In genomic region chr2:230715201-230715600, GRCh38 we compare ENCODE assay signal across 10 cellular contexts. TPM values are rescaled to one million over a fixed set of nuclear protein-coding genes. Genes with fewer than 3 reads are reported as not detected.
DNase-seq lines count a peak whose midpoint lies in the region; ATAC-seq, FAIRE-seq and TF ChIP-seq lines count a peak whose summit lies in the region.
"Had no signal": no experiment of that assay in that cellular context is flagged by ENCODE, and none has a peak within 500 bp of the region (broad histone marks: within the 10 kb centered on the region; RNA-seq: fewer than 3 reads in every experiment).

No MANE protein-coding gene starts in this region.

- 0 out of 2 replicates have a peak, but pooled peaks cover 4% of the 10 kb centered on the region for H3F3A ChIP-seq in DOHH2 (ENCODE audit: control insufficient read depth, insufficient read depth)

- no peak for FAIRE-seq in pancreas (lab: Jason Lieb, UNC)

- H3K79me2 ChIP-seq in DOHH2 (ENCODE audit: control insufficient read depth, low read length), result peaks cover 73% of the 10 kb centered on the region

- intact Hi-C loops in dorsolateral prefrontal cortex (cut with DNase I) (loop anchor here (10.0 kb wide), 2 partner anchors 320 to 340 kb away; partner anchors contain the start of genes C2orf72 (in 1 of the 2) and PSMD1 (in 1 of the 2)), pancreas (cut with DNase I) (no loop called here), posterior vena cava (cut with DNase I) (no loop called here)

- WGBS in pancreas, 2 donors, result 73 to 79% methylated on average over 3 of the region's 3 CpGs

- H3K4me3 ChIP-seq in DOHH2 (ENCODE audit: low read length) (no peak overlapping the region), RWPE2 (ENCODE audit: severe bottlenecking) (peak overlapping the region; percentile 98), dorsolateral prefrontal cortex (peak overlapping the region in 34 of 59 donors; percentile 68 to 99 (median 93)), neutrophil (ENCODE audit: low read depth in 1 of 2, low read length in 1 of 2) (peak overlapping the region; percentile 95 to 96), pancreas (peak overlapping the region in 1 of 4 donors; percentile 98)

- H3K4me1 ChIP-seq in DOHH2 (ENCODE audit: control insufficient read depth, low read length) (peaks cover 55% of the 10 kb centered on the region), RWPE2 (ENCODE audit: insufficient read depth, poor library complexity, severe bottlenecking) (peaks cover 31% of the 10 kb centered on the region), neutrophil (ENCODE audit: control insufficient read depth in 1 of 2, insufficient read depth in 1 of 2, low read depth in 1 of 2, low read length in 1 of 2) (peaks cover 84 to 87% of the 10 kb centered on the region in 2 experiments), pancreas (peaks cover 0 to 42% (median 8%) of the 10 kb centered on the region in 3 donors)

- H3K27me3 ChIP-seq in DOHH2 (ENCODE audit: control insufficient read depth, low read length) (no peaks in the 10 kb centered on the region), RWPE2 (ENCODE audit: insufficient read depth, poor library complexity, severe bottlenecking) (no peaks in the 10 kb centered on the region), dorsolateral prefrontal cortex (no peaks in the 10 kb centered on the region), neutrophil (no peaks in the 10 kb centered on the region), pancreas (no peaks in the 10 kb centered on the region)

- H3K9me3 ChIP-seq in DOHH2 (ENCODE audit: control insufficient read depth, insufficient read depth, low read length), result no peaks in the 10 kb centered on the region
- no peaks in the 10 kb centered on the region for H3K9me3 ChIP-seq in RWPE2 (ENCODE audit: severe bottlenecking)
- H3K9me3 ChIP-seq in neutrophil, result no peaks in the 10 kb centered on the region
- H3K9me3 ChIP-seq in pancreas, result no peaks in the 10 kb centered on the region

- peaks cover 30% of the 10 kb centered on the region for H4K20me1 ChIP-seq in DOHH2 (ENCODE audit: control insufficient read depth, insufficient read depth, low read depth, low read length)

- H3K27ac ChIP-seq in DOHH2 (ENCODE audit: low read depth, low read length) (no peak overlapping the region), RWPE2 (ENCODE audit: poor library complexity, severe bottlenecking) (peak overlapping the region; percentile 91), dorsolateral prefrontal cortex (no peak overlapping the region), neutrophil (peak overlapping the region; percentile 92), pancreas (peak overlapping the region in 2 of 4 donors; percentile 91 to 92)

- no peak for DNase-seq in RWPE2 (ENCODE audit: low spot score)
- no peak for DNase-seq in dorsolateral prefrontal cortex
- no peak for DNase-seq in T1000 (lab: John Stamatoyannopoulos, UW)
- DNase-seq in pancreas, result no peak
- no peak for DNase-seq in HCEC 1CT
- DNase-seq in posterior vena cava (ENCODE audit: low spot score), result no peak
- DNase-seq: activated CD8-positive, alpha-beta memory T cell treated with anti-CD3 and anti-CD28 coated beads, Interleukin-2, amount 50 U/mL, for 4 hours; NCI-H2171 treated with DMSO at 0.1 percent for 48 hours had no signal

- H3K36me3 ChIP-seq in DOHH2 (ENCODE audit: control insufficient read depth, low read length), result peaks cover 15% of the 10 kb centered on the region
- peaks cover 38% of the 10 kb centered on the region for H3K36me3 ChIP-seq in RWPE2 (ENCODE audit: low read depth)
- no peaks in the 10 kb centered on the region for H3K36me3 ChIP-seq in neutrophil
- no peaks in the 10 kb centered on the region for H3K36me3 ChIP-seq in pancreas

- H3K4me2 ChIP-seq in DOHH2 (ENCODE audit: low read length), result peak overlapping the region; percentile 78; the same call in 1 of the 2 replicates

- H3K9me2 ChIP-seq in DOHH2 (replicated peaks; ENCODE audit: control insufficient read depth, low read length), result no peaks in the 10 kb centered on the region

- ATAC-seq in RWPE2 (ENCODE audit: low read depth) (no peak), pancreas (no peak)

- TF ChIP-seq CTCF in DOHH2 (IDR thresholded peaks at IDR 0.05; ENCODE audit: low read depth, low read length, poor library complexity, severe bottlenecking) (no peak), RWPE2 (IDR thresholded peaks at IDR 0.05; ENCODE audit: poor library complexity, severe bottlenecking) (no peak), dorsolateral prefrontal cortex (IDR thresholded peaks at IDR 0.05 in 54 of 56, conservative IDR thresholded peaks at IDR 0.05 in 2 of 56; ENCODE audit: low read depth in 1 of 56, partially characterized antibody in 56 of 56) (no peak), neutrophil (IDR thresholded peaks at IDR 0.05) (no peak), pancreas (IDR thresholded peaks at IDR 0.05) (no peak)

RNA-seq across cellular contexts. Expression of gene CAB39, which starts 2.6 kb away (rescaled TPM):
- total RNA-seq in dorsolateral prefrontal cortex (100 to 1,000 TPM in 92 of 120 experiments, 10 to 100 TPM in 28; 57.4 to 149 (median 113) TPM), pancreas (10 to 100 TPM; 15.9 to 41.6 (median 22.0) TPM), posterior vena cava (10 to 100 TPM; 62.3 to 76.0 TPM)
- polyA plus RNA-seq in pancreas, result 10 to 100 TPM in 1 of 2 donors, 1 to 10 TPM in 1; 9.9 to 15.3 TPM

Comparison
In these comparisons a context has a peak if more than half of its experiments do, and no peak if none do; other contexts are left out.
1. H3K27ac ChIP-seq: peak in RWPE2 (single experiment) and neutrophil (single experiment); none in DOHH2 (single experiment) and dorsolateral prefrontal cortex (0 of 59).
2. intact Hi-C loops: an anchor here in dorsolateral prefrontal cortex (10.0 kb wide); none called in pancreas and posterior vena cava.